13 cellular contexts compared by ENCODE assay signal in the genomic region with DNA sequence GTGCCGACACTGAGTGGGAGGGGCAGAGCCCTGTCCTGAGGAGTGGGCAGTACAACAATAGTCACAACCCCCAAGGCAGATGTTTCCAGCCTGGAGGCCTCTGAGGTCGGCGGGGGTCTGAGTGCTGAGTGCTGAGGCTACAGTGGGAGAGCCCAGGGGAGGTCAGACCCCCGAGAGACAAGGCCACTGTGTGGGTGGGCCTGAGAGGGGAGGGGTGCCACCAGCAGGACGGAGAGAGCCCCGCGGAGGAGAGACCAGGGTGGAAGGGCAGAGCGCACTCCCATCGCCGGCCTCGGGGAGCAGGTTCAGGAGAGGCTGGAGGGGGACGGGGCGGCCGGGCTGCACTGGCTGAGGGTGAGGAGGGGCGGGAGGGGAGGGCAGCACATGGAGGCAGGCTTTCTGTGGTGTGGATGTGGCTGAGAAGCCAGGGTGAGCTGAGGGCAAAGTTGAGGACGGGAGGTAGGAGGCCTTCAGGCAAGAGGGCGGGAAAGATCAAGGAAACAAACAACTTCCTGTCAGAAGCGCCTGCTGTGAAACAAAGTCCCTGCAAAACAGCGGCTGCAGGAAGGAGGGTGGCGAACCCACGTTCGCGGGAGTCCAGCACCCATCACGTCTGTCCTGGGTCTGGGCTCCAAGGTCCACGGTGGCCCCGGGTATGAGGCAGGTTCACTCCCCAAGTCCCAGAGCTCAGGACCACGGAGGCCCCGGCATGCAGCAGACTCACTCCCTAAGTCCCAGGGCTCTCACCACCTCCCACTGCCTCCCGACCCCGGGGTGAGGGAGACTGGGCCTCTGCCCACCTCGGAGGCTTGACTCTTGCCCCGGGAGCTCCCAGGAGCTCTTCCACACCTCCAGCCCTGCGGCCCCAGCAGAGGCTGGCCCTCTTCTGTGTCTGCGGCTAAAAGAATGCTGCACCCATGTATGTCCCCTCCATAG.
A peak's percentile ranks its signal among the peaks of the same experiment; 100 is the strongest.
DNase-seq lines count a peak whose midpoint lies in the region; ATAC-seq and TF ChIP-seq lines count a peak whose summit lies in the region.
"Had no signal": no experiment of that assay in that cellular context is flagged by ENCODE, and none has a peak within 500 bp of the region (broad histone marks: within the 10 kb centered on the region; RNA-seq: fewer than 3 reads in every experiment).

No MANE protein-coding gene starts in this region.

- H3K9ac ChIP-seq in BLaER1 treated with 17β-estradiol and CSF1 and Interleukin-3, amounts not matched to agents 10 nM and 100 nM: peak overlapping the region in 4 of 11 experiments; percentile 9 to 39 (median 33); a peak in 3 of 22 replicates
- no peak overlapping the region for H3K9ac ChIP-seq in DND-41 (ENCODE audit: low read depth, low read length)

- DNase-seq in DND-41 (peak; percentile 54), NCI-H1694 (lab: John Stamatoyannopoulos, UW) (no peak), nephron progenitor cell (no peak)
- DNase-seq in naive thymus-derived CD8-positive, alpha-beta T cell: peak in 1 of 10 donors; percentile 16
- DNase-seq: CD4-positive, alpha-beta memory T cell; HFFc6; NCI-H1436 treated with DMSO at 0.1 percent for 48 hours; NCI-H510A had no signal

- no peaks in the 10 kb centered on the region for H3K9me3 Mint-ChIP-seq in activated naive CD4-positive, alpha-beta T cell treated with anti-CD3 and anti-CD28 coated beads, Interleukin-2, amount 50 U/mL, for 24 hours
- peaks cover 0 to 2% (median 0%) of the 10 kb centered on the region in 9 donors for H3K9me3 Mint-ChIP-seq in naive thymus-derived CD8-positive, alpha-beta T cell
- no peaks in the 10 kb centered on the region for H3K9me3 Mint-ChIP-seq in nephron progenitor cell
- H3K9me3 Mint-ChIP-seq: CD4-positive, alpha-beta memory T cell; HFFc6 had no signal

- H3K27ac Mint-ChIP-seq in activated naive CD4-positive, alpha-beta T cell treated with anti-CD3 and anti-CD28 coated beads, Interleukin-2, amount 50 U/mL, for 24 hours: no peak overlapping the region
- H3K27ac Mint-ChIP-seq in naive thymus-derived CD8-positive, alpha-beta T cell: peak overlapping the region in 3 of 10 donors; percentile 75 to 79 (median 77)
- H3K27ac Mint-ChIP-seq in nephron progenitor cell: no peak overlapping the region
- H3K27ac Mint-ChIP-seq: HFFc6 had no signal

- peak overlapping the region; percentile 76 to 98 (median 86) for H3K4me2 ChIP-seq in BLaER1 treated with 17β-estradiol and CSF1 and Interleukin-3, amounts not matched to agents 10 nM and 100 nM
- peak overlapping the region; percentile 30 for H3K4me2 ChIP-seq in DND-41 (ENCODE audit: insufficient read depth, low read length)

- H4K20me1 ChIP-seq in BLaER1 treated with 17β-estradiol and CSF1 and Interleukin-3, amounts not matched to agents 10 nM and 100 nM: peaks cover 0 to 26% (median 0%) of the 10 kb centered on the region in 11 experiments; a peak in 5 of 22 replicates
- H4K20me1 ChIP-seq in DND-41 (ENCODE audit: insufficient read depth, low read length): peaks cover 8% of the 10 kb centered on the region

- no peak overlapping the region for H3K27ac ChIP-seq in BLaER1 treated with 17β-estradiol and CSF1 and Interleukin-3, amounts not matched to agents 10 nM and 100 nM
- peak overlapping the region; percentile 36 for H3K27ac ChIP-seq in DND-41 (ENCODE audit: low read length)
- H3K27ac ChIP-seq: gastrocnemius medialis had no signal

- peak overlapping the region; percentile 26 for H3K4me3 Mint-ChIP-seq in activated naive CD4-positive, alpha-beta T cell treated with anti-CD3 and anti-CD28 coated beads, Interleukin-2, amount 50 U/mL, for 24 hours
- H3K4me3 Mint-ChIP-seq in naive thymus-derived CD8-positive, alpha-beta T cell: peak overlapping the region in 7 of 10 donors; percentile 23 to 60 (median 39)
- H3K4me3 Mint-ChIP-seq in nephron progenitor cell: no peak overlapping the region
- H3K4me3 Mint-ChIP-seq: HFFc6 had no signal

- H3K4me3 ChIP-seq in BLaER1 treated with 17β-estradiol and CSF1 and Interleukin-3, amounts not matched to agents 10 nM and 100 nM: no peak overlapping the region
- H3K4me3 ChIP-seq in DND-41 (ENCODE audit: low read depth in 1 of 2, low read length in 2 of 2): no peak overlapping the region
- H3K4me3 ChIP-seq: gastrocnemius medialis had no signal

- H3K4me1 Mint-ChIP-seq in activated naive CD4-positive, alpha-beta T cell treated with anti-CD3 and anti-CD28 coated beads, Interleukin-2, amount 50 U/mL, for 24 hours: peaks cover 7% of the 10 kb centered on the region
- peaks cover 9 to 13% (median 12%) of the 10 kb centered on the region in 4 donors for H3K4me1 Mint-ChIP-seq in naive thymus-derived CD8-positive, alpha-beta T cell
- peaks cover 75% of the 10 kb centered on the region for H3K4me1 Mint-ChIP-seq in nephron progenitor cell

- H2AFZ ChIP-seq in DND-41 (ENCODE audit: low read depth, low read length): peak overlapping the region; percentile 68

- POLR2A ChIA-PET in naive thymus-derived CD8-positive, alpha-beta T cell (lab: Charles Lee): no interaction called here

- peaks cover 20 to 86% (median 63%) of the 10 kb centered on the region in 10 experiments; a peak in 19 of 20 replicates for H3K4me1 ChIP-seq in BLaER1 treated with 17β-estradiol and CSF1 and Interleukin-3, amounts not matched to agents 10 nM and 100 nM
- peaks cover 28% of the 10 kb centered on the region for H3K4me1 ChIP-seq in DND-41 (ENCODE audit: insufficient read depth, low read length)
- H3K4me1 ChIP-seq: gastrocnemius medialis had no signal

- ATAC-seq in DND-41 (ENCODE audit: insufficient read depth, low read depth) (peak; percentile 72), HG03521 (IDR thresholded peaks at IDR 0.05; ENCODE audit: unreplicated experiment) (no peak), HG03139 (IDR thresholded peaks at IDR 0.05; ENCODE audit: unreplicated experiment) (no peak)
- peak in 1 of 2 donors; percentile 40 for ATAC-seq in naive thymus-derived CD8-positive, alpha-beta T cell
- ATAC-seq: gastrocnemius medialis had no signal

- H3K27me3 ChIP-seq in BLaER1 treated with 17β-estradiol and CSF1 and Interleukin-3, amounts not matched to agents 10 nM and 100 nM: peaks cover 0 to 10% (median 0%) of the 10 kb centered on the region in 11 experiments; a peak in 2 of 22 replicates
- H3K27me3 ChIP-seq in DND-41 (ENCODE audit: insufficient read depth, low read length, poor library complexity): no peaks in the 10 kb centered on the region

- no peaks in the 10 kb centered on the region for H3K79me2 ChIP-seq in DND-41 (ENCODE audit: insufficient read depth, low read length)

- H3K36me3 ChIP-seq in BLaER1 treated with 17β-estradiol and CSF1 and Interleukin-3, amounts not matched to agents 10 nM and 100 nM: no peaks in the 10 kb centered on the region
- no peaks in the 10 kb centered on the region for H3K36me3 ChIP-seq in DND-41 (ENCODE audit: insufficient read depth, low read length)
- H3K36me3 ChIP-seq: gastrocnemius medialis had no signal

- TF ChIP-seq CTCF in DND-41 (IDR thresholded peaks at IDR 0.05; ENCODE audit: borderline replicate concordance, extremely low read depth, low read length, poor library complexity, severe bottlenecking) (no peak), nephron progenitor cell (IDR thresholded peaks at IDR 0.05) (no peak)

- H3K9me3 ChIP-seq in BLaER1 treated with 17β-estradiol and CSF1 and Interleukin-3, amounts not matched to agents 10 nM and 100 nM (replicated peaks in 1 of 11): no peaks in the 10 kb centered on the region
- no peaks in the 10 kb centered on the region for H3K9me3 ChIP-seq in DND-41 (ENCODE audit: insufficient read depth, low read length, severe bottlenecking)
- H3K9me3 ChIP-seq: gastrocnemius medialis had no signal

- no peaks in the 10 kb centered on the region for H3K36me3 Mint-ChIP-seq in activated naive CD4-positive, alpha-beta T cell treated with anti-CD3 and anti-CD28 coated beads, Interleukin-2, amount 50 U/mL, for 24 hours
- H3K36me3 Mint-ChIP-seq in naive thymus-derived CD8-positive, alpha-beta T cell: no peaks in the 10 kb centered on the region
- no peaks in the 10 kb centered on the region for H3K36me3 Mint-ChIP-seq in nephron progenitor cell (ENCODE audit: low read depth)
- H3K36me3 Mint-ChIP-seq: CD4-positive, alpha-beta memory T cell had no signal

- no peaks in the 10 kb centered on the region for H3K27me3 Mint-ChIP-seq in activated naive CD4-positive, alpha-beta T cell treated with anti-CD3 and anti-CD28 coated beads, Interleukin-2, amount 50 U/mL, for 24 hours
- H3K27me3 Mint-ChIP-seq in naive thymus-derived CD8-positive, alpha-beta T cell: peaks cover 6 to 58% (median 19%) of the 10 kb centered on the region in 5 donors
- H3K27me3 Mint-ChIP-seq in nephron progenitor cell (ENCODE audit: low read depth, poor library complexity): peaks cover 5% of the 10 kb centered on the region
